ENCODE assay signal across 1 cellular context in the genomic region with DNA sequence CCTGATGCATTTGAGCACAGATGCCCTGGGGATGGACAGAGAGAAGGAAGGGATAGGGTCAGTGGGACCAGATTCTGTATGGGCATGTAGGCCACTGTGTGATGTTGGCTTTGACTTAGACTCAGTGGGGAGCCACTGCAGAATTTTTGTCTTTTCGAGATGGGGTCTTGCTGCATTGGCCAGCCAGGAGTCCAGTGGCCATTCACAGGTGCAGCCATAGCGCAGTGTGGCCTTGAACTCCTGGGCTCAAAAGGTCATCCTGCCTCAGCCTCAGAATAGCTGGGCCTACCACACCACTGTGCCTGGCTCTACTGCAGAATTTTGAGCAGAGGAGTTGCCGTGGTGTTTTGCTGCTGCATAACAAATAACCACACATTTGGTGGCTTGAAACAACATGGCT.
A peak's percentile ranks its signal among the peaks of the same experiment; 100 is the strongest.
TF ChIP-seq lines count a peak whose summit lies in the region.

No MANE protein-coding gene starts in this region.

TF ChIP-seq in HepG2, 621 proteins besides CTCF, POLR2A, EP300 and RAD21 (continued from another document and continues in another):
- TF ChIP-seq DNMT1 (CRISPR knock-in tag; IDR thresholded peaks at IDR 0.05): no peak
- TF ChIP-seq ZNF746 (CRISPR knock-in tag; IDR thresholded peaks at IDR 0.05): no peak
- no peak for TF ChIP-seq SP1 (IDR thresholded peaks at IDR 0.05)
- TF ChIP-seq SP1 (CRISPR knock-in tag; IDR thresholded peaks at IDR 0.05): no peak
- TF ChIP-seq ZNF672 (CRISPR knock-in tag; IDR thresholded peaks at IDR 0.05): no peak
- TF ChIP-seq BRCA1 (CRISPR knock-in tag; IDR thresholded peaks at IDR 0.05): no peak
- no peak for TF ChIP-seq SOX13 (IDR thresholded peaks at IDR 0.05)
- no peak for TF ChIP-seq SOX13 (CRISPR knock-in tag; conservative IDR thresholded peaks at IDR 0.05 in 1 of 2, IDR thresholded peaks at IDR 0.05 in 1 of 2)
- no peak for TF ChIP-seq ZSCAN21 (CRISPR knock-in tag; IDR thresholded peaks at IDR 0.05; ENCODE audit: borderline replicate concordance)
- no peak for TF ChIP-seq ONECUT2 (CRISPR knock-in tag; IDR thresholded peaks at IDR 0.05)
- TF ChIP-seq, protein P1, sequence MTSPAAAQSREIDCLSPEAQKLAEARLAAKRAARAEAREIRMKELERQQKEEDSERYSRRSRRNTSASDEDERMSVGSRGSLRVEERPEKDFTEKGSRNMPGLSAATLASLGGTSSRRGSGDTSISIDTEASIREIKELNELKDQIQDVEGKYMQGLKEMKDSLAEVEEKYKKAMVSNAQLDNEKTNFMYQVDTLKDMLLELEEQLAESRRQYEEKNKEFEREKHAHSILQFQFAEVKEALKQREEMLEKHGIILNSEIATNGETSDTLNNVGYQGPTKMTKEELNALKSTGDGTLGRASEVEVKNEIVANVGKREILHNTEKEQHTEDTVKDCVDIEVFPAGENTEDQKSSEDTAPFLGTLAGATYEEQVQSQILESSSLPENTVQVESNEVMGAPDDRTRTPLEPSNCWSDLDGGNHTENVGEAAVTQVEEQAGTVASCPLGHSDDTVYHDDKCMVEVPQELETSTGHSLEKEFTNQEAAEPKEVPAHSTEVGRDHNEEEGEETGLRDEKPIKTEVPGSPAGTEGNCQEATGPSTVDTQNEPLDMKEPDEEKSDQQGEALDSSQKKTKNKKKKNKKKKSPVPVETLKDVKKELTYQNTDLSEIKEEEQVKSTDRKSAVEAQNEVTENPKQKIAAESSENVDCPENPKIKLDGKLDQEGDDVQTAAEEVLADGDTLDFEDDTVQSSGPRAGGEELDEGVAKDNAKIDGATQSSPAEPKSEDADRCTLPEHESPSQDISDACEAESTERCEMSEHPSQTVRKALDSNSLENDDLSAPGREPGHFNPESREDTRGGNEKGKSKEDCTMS (CRISPR knock-in tag; conservative IDR thresholded peaks at IDR 0.05): no peak
- TF ChIP-seq, protein P2, sequence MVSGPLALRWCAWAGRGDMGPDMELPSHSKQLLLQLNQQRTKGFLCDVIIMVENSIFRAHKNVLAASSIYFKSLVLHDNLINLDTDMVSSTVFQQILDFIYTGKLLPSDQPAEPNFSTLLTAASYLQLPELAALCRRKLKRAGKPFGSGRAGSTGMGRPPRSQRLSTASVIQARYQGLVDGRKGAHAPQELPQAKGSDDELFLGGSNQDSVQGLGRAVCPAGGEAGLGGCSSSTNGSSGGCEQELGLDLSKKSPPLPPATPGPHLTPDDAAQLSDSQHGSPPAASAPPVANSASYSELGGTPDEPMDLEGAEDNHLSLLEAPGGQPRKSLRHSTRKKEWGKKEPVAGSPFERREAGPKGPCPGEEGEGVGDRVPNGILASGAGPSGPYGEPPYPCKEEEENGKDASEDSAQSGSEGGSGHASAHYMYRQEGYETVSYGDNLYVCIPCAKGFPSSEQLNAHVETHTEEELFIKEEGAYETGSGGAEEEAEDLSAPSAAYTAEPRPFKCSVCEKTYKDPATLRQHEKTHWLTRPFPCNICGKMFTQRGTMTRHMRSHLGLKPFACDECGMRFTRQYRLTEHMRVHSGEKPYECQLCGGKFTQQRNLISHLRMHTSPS (CRISPR knock-in tag; IDR thresholded peaks at IDR 0.05; ENCODE audit: low read depth): no peak
- TF ChIP-seq SIN3A (IDR thresholded peaks at IDR 0.05; ENCODE audit: borderline replicate concordance, low read depth, low read length): no peak
- no peak for TF ChIP-seq ZNF296 (CRISPR knock-in tag; conservative IDR thresholded peaks at IDR 0.05)
- TF ChIP-seq KDM5A (IDR thresholded peaks at IDR 0.05; ENCODE audit: borderline replicate concordance, low read length): no peak
- TF ChIP-seq KLF6 (CRISPR knock-in tag; IDR thresholded peaks at IDR 0.05): no peak
- TF ChIP-seq MED13 (CRISPR knock-in tag; IDR thresholded peaks at IDR 0.05): no peak
- TF ChIP-seq NR2C2 (CRISPR knock-in tag; IDR thresholded peaks at IDR 0.05; ENCODE audit: borderline replicate concordance): no peak
- TF ChIP-seq AGO2 (optimal IDR thresholded peaks at IDR 0.05; ENCODE audit: low read depth, low read length): no peak
- no peak for TF ChIP-seq MXD4 (CRISPR knock-in tag; IDR thresholded peaks at IDR 0.05)
- 0 out of 2 replicates have a peak, but pooled peaks have one; percentile 18 for TF ChIP-seq SALL1 (CRISPR knock-in tag; IDR thresholded peaks at IDR 0.05)
- no peak for TF ChIP-seq ZNF563 (CRISPR knock-in tag; IDR thresholded peaks at IDR 0.05)
- TF ChIP-seq, protein P3, sequence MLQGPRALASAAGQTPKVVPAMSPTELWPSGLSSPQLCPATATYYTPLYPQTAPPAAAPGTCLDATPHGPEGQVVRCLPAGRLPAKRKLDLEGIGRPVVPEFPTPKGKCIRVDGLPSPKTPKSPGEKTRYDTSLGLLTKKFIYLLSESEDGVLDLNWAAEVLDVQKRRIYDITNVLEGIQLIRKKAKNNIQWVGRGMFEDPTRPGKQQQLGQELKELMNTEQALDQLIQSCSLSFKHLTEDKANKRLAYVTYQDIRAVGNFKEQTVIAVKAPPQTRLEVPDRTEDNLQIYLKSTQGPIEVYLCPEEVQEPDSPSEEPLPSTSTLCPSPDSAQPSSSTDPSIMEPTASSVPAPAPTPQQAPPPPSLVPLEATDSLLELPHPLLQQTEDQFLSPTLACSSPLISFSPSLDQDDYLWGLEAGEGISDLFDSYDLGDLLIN (CRISPR knock-in tag; IDR thresholded peaks at IDR 0.05; ENCODE audit: borderline replicate concordance): no peak
- no peak for TF ChIP-seq ZNF225 (CRISPR knock-in tag; IDR thresholded peaks at IDR 0.05)
- no peak for TF ChIP-seq ZMYM2 (CRISPR knock-in tag; IDR thresholded peaks at IDR 0.05)
- no peak for TF ChIP-seq MBNL3 (CRISPR knock-in tag; conservative IDR thresholded peaks at IDR 0.05)
- TF ChIP-seq, protein P4, sequence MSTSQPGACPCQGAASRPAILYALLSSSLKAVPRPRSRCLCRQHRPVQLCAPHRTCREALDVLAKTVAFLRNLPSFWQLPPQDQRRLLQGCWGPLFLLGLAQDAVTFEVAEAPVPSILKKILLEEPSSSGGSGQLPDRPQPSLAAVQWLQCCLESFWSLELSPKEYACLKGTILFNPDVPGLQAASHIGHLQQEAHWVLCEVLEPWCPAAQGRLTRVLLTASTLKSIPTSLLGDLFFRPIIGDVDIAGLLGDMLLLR (CRISPR knock-in tag; IDR thresholded peaks at IDR 0.05): no peak
- TF ChIP-seq NR2F6 (IDR thresholded peaks at IDR 0.05): peak; percentile 42; the same call in 1 of the 2 replicates
- TF ChIP-seq NR2F6 (CRISPR knock-in tag; IDR thresholded peaks at IDR 0.05): peak; percentile 36
- no peak for TF ChIP-seq SRY (CRISPR knock-in tag; IDR thresholded peaks at IDR 0.05)
- TF ChIP-seq, protein P5, sequence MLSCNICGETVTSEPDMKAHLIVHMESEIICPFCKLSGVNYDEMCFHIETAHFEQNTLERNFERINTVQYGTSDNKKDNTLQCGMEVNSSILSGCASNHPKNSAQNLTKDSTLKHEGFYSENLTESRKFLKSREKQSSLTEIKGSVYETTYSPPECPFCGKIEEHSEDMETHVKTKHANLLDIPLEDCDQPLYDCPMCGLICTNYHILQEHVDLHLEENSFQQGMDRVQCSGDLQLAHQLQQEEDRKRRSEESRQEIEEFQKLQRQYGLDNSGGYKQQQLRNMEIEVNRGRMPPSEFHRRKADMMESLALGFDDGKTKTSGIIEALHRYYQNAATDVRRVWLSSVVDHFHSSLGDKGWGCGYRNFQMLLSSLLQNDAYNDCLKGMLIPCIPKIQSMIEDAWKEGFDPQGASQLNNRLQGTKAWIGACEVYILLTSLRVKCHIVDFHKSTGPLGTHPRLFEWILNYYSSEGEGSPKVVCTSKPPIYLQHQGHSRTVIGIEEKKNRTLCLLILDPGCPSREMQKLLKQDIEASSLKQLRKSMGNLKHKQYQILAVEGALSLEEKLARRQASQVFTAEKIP (CRISPR knock-in tag; IDR thresholded peaks at IDR 0.05; ENCODE audit: borderline replicate concordance): no peak
- TF ChIP-seq GZF1 (CRISPR knock-in tag; IDR thresholded peaks at IDR 0.05): no peak
- TF ChIP-seq NBN (conservative IDR thresholded peaks at IDR 0.05): no peak
- peak; percentile 99 for TF ChIP-seq ZNF121 (CRISPR knock-in tag; IDR thresholded peaks at IDR 0.05)
- no peak for TF ChIP-seq HMGA1 (CRISPR knock-in tag; conservative IDR thresholded peaks at IDR 0.05)
- TF ChIP-seq TEAD2 (CRISPR knock-in tag; IDR thresholded peaks at IDR 0.05): no peak
- TF ChIP-seq, protein P6, sequence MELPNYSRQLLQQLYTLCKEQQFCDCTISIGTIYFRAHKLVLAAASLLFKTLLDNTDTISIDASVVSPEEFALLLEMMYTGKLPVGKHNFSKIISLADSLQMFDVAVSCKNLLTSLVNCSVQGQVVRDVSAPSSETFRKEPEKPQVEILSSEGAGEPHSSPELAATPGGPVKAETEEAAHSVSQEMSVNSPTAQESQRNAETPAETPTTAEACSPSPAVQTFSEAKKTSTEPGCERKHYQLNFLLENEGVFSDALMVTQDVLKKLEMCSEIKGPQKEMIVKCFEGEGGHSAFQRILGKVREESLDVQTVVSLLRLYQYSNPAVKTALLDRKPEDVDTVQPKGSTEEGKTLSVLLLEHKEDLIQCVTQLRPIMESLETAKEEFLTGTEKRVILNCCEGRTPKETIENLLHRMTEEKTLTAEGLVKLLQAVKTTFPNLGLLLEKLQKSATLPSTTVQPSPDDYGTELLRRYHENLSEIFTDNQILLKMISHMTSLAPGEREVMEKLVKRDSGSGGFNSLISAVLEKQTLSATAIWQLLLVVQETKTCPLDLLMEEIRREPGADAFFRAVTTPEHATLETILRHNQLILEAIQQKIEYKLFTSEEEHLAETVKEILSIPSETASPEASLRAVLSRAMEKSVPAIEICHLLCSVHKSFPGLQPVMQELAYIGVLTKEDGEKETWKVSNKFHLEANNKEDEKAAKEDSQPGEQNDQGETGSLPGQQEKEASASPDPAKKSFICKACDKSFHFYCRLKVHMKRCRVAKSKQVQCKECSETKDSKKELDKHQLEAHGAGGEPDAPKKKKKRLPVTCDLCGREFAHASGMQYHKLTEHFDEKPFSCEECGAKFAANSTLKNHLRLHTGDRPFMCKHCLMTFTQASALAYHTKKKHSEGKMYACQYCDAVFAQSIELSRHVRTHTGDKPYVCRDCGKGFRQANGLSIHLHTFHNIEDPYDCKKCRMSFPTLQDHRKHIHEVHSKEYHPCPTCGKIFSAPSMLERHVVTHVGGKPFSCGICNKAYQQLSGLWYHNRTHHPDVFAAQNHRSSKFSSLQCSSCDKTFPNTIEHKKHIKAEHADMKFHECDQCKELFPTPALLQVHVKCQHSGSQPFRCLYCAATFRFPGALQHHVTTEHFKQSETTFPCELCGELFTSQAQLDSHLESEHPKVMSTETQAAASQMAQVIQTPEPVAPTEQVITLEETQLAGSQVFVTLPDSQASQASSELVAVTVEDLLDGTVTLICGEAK (IDR thresholded peaks at IDR 0.05): no peak
- TF ChIP-seq, protein P6 (CRISPR knock-in tag; IDR thresholded peaks at IDR 0.05): no peak
- TF ChIP-seq ZMYM4 (CRISPR knock-in tag; IDR thresholded peaks at IDR 0.05): 0 out of 2 replicates have a peak, but pooled peaks have one; percentile 23
- TF ChIP-seq ARNT2 (CRISPR knock-in tag; IDR thresholded peaks at IDR 0.05; ENCODE audit: low read depth): no peak
- TF ChIP-seq, protein P7, sequence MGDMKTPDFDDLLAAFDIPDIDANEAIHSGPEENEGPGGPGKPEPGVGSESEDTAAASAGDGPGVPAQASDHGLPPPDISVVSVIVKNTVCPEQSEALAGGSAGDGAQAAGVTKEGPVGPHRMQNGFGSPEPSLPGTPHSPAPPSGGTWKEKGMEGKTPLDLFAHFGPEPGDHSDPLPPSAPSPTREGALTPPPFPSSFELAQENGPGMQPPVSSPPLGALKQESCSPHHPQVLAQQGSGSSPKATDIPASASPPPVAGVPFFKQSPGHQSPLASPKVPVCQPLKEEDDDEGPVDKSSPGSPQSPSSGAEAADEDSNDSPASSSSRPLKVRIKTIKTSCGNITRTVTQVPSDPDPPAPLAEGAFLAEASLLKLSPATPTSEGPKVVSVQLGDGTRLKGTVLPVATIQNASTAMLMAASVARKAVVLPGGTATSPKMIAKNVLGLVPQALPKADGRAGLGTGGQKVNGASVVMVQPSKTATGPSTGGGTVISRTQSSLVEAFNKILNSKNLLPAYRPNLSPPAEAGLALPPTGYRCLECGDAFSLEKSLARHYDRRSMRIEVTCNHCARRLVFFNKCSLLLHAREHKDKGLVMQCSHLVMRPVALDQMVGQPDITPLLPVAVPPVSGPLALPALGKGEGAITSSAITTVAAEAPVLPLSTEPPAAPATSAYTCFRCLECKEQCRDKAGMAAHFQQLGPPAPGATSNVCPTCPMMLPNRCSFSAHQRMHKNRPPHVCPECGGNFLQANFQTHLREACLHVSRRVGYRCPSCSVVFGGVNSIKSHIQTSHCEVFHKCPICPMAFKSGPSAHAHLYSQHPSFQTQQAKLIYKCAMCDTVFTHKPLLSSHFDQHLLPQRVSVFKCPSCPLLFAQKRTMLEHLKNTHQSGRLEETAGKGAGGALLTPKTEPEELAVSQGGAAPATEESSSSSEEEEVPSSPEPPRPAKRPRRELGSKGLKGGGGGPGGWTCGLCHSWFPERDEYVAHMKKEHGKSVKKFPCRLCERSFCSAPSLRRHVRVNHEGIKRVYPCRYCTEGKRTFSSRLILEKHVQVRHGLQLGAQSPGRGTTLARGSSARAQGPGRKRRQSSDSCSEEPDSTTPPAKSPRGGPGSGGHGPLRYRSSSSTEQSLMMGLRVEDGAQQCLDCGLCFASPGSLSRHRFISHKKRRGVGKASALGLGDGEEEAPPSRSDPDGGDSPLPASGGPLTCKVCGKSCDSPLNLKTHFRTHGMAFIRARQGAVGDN (CRISPR knock-in tag; IDR thresholded peaks at IDR 0.05): peak; percentile 24; the same call in 1 of the 2 replicates
- TF ChIP-seq TEAD3 (CRISPR knock-in tag; optimal IDR thresholded peaks at IDR 0.05; ENCODE audit: borderline replicate concordance): no peak
- no peak for TF ChIP-seq ZBTB42 (CRISPR knock-in tag; IDR thresholded peaks at IDR 0.05)
- TF ChIP-seq HNF4A (CRISPR knock-in tag; IDR thresholded peaks at IDR 0.05): peak; percentile 29
- no peak for TF ChIP-seq SRF (IDR thresholded peaks at IDR 0.05; ENCODE audit: low read depth, low read length)
- no peak for TF ChIP-seq ZFP1 (CRISPR knock-in tag; IDR thresholded peaks at IDR 0.05)
